ENCODE assay signal across 9 cellular contexts in genomic region chr15:90571063-90571541, GRCh38. TPM values are rescaled to one million over a fixed set of nuclear protein-coding genes. Genes with fewer than 3 reads are reported as not detected.
A peak's percentile ranks its signal among the peaks of the same experiment; 100 is the strongest.
DNase-seq lines count a peak whose midpoint lies in the region; ATAC-seq and TF ChIP-seq lines count a peak whose summit lies in the region.
"Had no signal": no experiment of that assay in that cellular context is flagged by ENCODE, and none has a peak within 500 bp of the region (broad histone marks: within the 10 kb centered on the region; RNA-seq: fewer than 3 reads in every experiment).

No MANE protein-coding gene starts in this region.

- peak overlapping the region; percentile 55 for H3K4me2 ChIP-seq in skeletal muscle satellite cell (ENCODE audit: low read length)

- DNase-seq in SIG-M5 treated with dmso at 0.1 percent for 504 hours (lab: John Stamatoyannopoulos, UW; ENCODE audit: unreplicated experiment): peak; percentile 68
- DNase-seq in SIG-M5 (lab: John Stamatoyannopoulos, UW): no peak
- peak; percentile 82 for DNase-seq in NCI-H460 (ENCODE audit: extremely low read depth, low read depth)
- peak; percentile 27 for DNase-seq in fibroblast of mammary gland (ENCODE audit: low read depth)
- no peak for DNase-seq in Calu3
- DNase-seq in BE2C: no peak

- H3K9ac ChIP-seq in skeletal muscle satellite cell (ENCODE audit: low read depth, low read length): peak overlapping the region; percentile 48

- H3K9me3 ChIP-seq in skeletal muscle satellite cell (replicated peaks; ENCODE audit: low read length) (no peaks in the 10 kb centered on the region), BE2C (no peaks in the 10 kb centered on the region)

- H3K9me3 Mint-ChIP-seq in Calu3 (ENCODE audit: low read depth, unreplicated experiment): no peaks in the 10 kb centered on the region

- H3K27ac Mint-ChIP-seq in Calu3 (ENCODE audit: unreplicated experiment): no peak overlapping the region

- no peak for ATAC-seq in GM18909 (IDR thresholded peaks at IDR 0.05; ENCODE audit: poor library complexity, unreplicated experiment)

- no peaks in the 10 kb centered on the region for H3K36me3 Mint-ChIP-seq in Calu3 (ENCODE audit: insufficient read depth, unreplicated experiment)

- no peak for TF ChIP-seq CTCF in fibroblast of mammary gland (conservative IDR thresholded peaks at IDR 0.05; ENCODE audit: control insufficient read depth, insufficient read depth, low read depth, low read length)
- TF ChIP-seq CTCF in Calu3 (IDR thresholded peaks at IDR 0.05; ENCODE audit: unreplicated experiment): no peak
- TF ChIP-seq CTCF in BE2C (IDR thresholded peaks at IDR 0.05; ENCODE audit: low read depth, low read length): no peak

- no TSS peak for BruUV-seq in Calu3 (replicated peaks; lab: Mats Ljungman, UMichigan)

- peaks cover 13% of the 10 kb centered on the region for H3K4me1 ChIP-seq in skeletal muscle satellite cell (ENCODE audit: control insufficient read depth, insufficient read depth, low read length)
- no peaks in the 10 kb centered on the region for H3K4me1 ChIP-seq in BE2C
- H3K4me1 ChIP-seq: SJSA1 had no signal

- H3K27me3 ChIP-seq in skeletal muscle satellite cell (ENCODE audit: control insufficient read depth, insufficient read depth, low read length) (no peaks in the 10 kb centered on the region), BE2C (no peaks in the 10 kb centered on the region)
- H3K27me3 ChIP-seq: SJSA1 had no signal

- intact Hi-C loops in Calu3 (cut with micrococcal nuclease; ENCODE audit: unreplicated experiment): no loop called here

- H3K4me3 ChIP-seq in fibroblast of mammary gland (ENCODE audit: control insufficient read depth, low read depth, low read length) (no peak overlapping the region), skeletal muscle satellite cell (ENCODE audit: low read length) (peak overlapping the region; percentile 41), BE2C (ENCODE audit: low read depth, low read length) (no peak overlapping the region)
- H3K4me3 ChIP-seq: SJSA1 had no signal

- no peaks in the 10 kb centered on the region for H3K36me3 ChIP-seq in skeletal muscle satellite cell (ENCODE audit: insufficient read depth, low read length)
- H3K36me3 ChIP-seq in BE2C: no peaks in the 10 kb centered on the region

- CTCF ChIA-PET in Calu3 (lab: Charles Lee): interaction anchor here (0.5 kb wide), 1 partner anchor 256 kb away, joined by 3 read pairs; no protein-coding TSS in a partner anchor

- H3K4me1 Mint-ChIP-seq in Calu3 (ENCODE audit: low read depth, unreplicated experiment): no peaks in the 10 kb centered on the region

- H3K27me3 Mint-ChIP-seq in Calu3 (ENCODE audit: unreplicated experiment): no peaks in the 10 kb centered on the region

- no peak overlapping the region for H3K4me3 Mint-ChIP-seq in Calu3 (ENCODE audit: low read depth, unreplicated experiment)

RNA-seq across cellular contexts. Expression of gene CRTC3, which starts 41.4 kb away (rescaled TPM):
- 28.5 and 31.1 TPM in 2 replicates for total RNA-seq in NCI-H460 (2014; rRNA removed; shearing (Covaris generic))
- polyA plus RNA-seq in NCI-H460 (2014; cell fraction: nucleus; rRNA removed): 25.7 and 25.9 TPM in 2 replicates
- 10.9 and 11.6 TPM in 2 replicates for total RNA-seq in skeletal muscle satellite cell (2012; rRNA removed)
- total RNA-seq in Calu3 (2022): 17.5 and 22.9 TPM in 2 replicates
- polyA plus RNA-seq in BE2C (2012; ENCODE audit: insufficient read depth, insufficient read length, low read depth): 16.7 TPM

Comparison
In these comparisons a context has a peak if more than half of its experiments do, and no peak if none do; other contexts are left out.
1. DNase-seq: peak in SIG-M5 treated with dmso at 0.1 percent for 504 hours (single experiment), NCI-H460 (single experiment) and fibroblast of mammary gland (single experiment); none in SIG-M5 (single experiment), Calu3 (single experiment) and BE2C (single experiment).